Comparison of ENCODE assay signal across 16 cellular contexts in genomic region chr2:162067596-162067995, GRCh38. TPM values are rescaled to one million over a fixed set of nuclear protein-coding genes. Genes with fewer than 3 reads are reported as not detected.
DNase-seq lines count a peak whose midpoint lies in the region; ATAC-seq and TF ChIP-seq lines count a peak whose summit lies in the region.
"Had no signal": no experiment of that assay in that cellular context is flagged by ENCODE, and none has a peak within 500 bp of the region (broad histone marks: within the 10 kb centered on the region; RNA-seq: fewer than 3 reads in every experiment).

No MANE protein-coding gene starts in this region.

- H3K4me1 ChIP-seq in DND-41 (ENCODE audit: insufficient read depth, low read length), result peaks cover 95% of the 10 kb centered on the region
- peaks cover 42% of the 10 kb centered on the region for H3K4me1 ChIP-seq in PC-3 (ENCODE audit: insufficient read depth, low read length)
- H3K4me1 ChIP-seq in PC-9 (replicated peaks; ENCODE audit: insufficient read depth), result no peaks in the 10 kb centered on the region

- POLR2A ChIA-PET in PC-3 (lab: Charles Lee; ENCODE audit: unreplicated experiment), result interaction anchor here (0.6 kb wide), 1 partner anchor 656 kb away, joined by 3 read pairs; no protein-coding TSS in a partner anchor
- POLR2A ChIA-PET in PC-9 (lab: Charles Lee; ENCODE audit: unreplicated experiment), result no interaction called here

- H3K9me2 ChIP-seq in PC-3 (replicated peaks; ENCODE audit: low read length) (no peaks in the 10 kb centered on the region), PC-9 (ENCODE audit: insufficient read depth) (no peaks in the 10 kb centered on the region)

- H3K9me3 ChIP-seq in DND-41 (ENCODE audit: insufficient read depth, low read length, severe bottlenecking), result no peaks in the 10 kb centered on the region
- H3K9me3 ChIP-seq in PC-3 (ENCODE audit: low read length), result no peaks in the 10 kb centered on the region
- no peaks in the 10 kb centered on the region for H3K9me3 ChIP-seq in PC-9 (ENCODE audit: insufficient read depth, low read depth)
- H3K9me3 ChIP-seq: A549 had no signal

- ATAC-seq in DND-41 (ENCODE audit: insufficient read depth, low read depth), result no peak
- ATAC-seq in PC-3, result peak; percentile 44
- no peak for ATAC-seq in stimulated activated naive B cell treated with anti-CD40 and anti-IgM and Interleukin-4, amounts not matched to agents 10 μg/mL and 1 μg/mL and 100 μg/mL, for 72 hours (replicated peaks)
- no peak for ATAC-seq in GM18873 (IDR thresholded peaks at IDR 0.05; ENCODE audit: low FRiP score, unreplicated experiment)
- no peak for ATAC-seq in HG03442 (IDR thresholded peaks at IDR 0.05; ENCODE audit: unreplicated experiment)
- ATAC-seq: A549, Right ventricle myocardium inferior, SK-N-SH treated with all-trans-retinoic acid at 6 μM for 48 hours had no signal

- no peaks in the 10 kb centered on the region for H3K9me3 Mint-ChIP-seq in stimulated activated naive B cell treated with anti-CD40 and anti-IgM and Interleukin-4, amounts not matched to agents 10 μg/mL and 1 μg/mL and 100 μg/mL, for 72 hours
- H3K9me3 Mint-ChIP-seq: CD4-positive, CD25-positive, alpha-beta regulatory T cell had no signal

- H3K9ac ChIP-seq in DND-41 (ENCODE audit: low read depth, low read length), result no peak overlapping the region
- H3K9ac ChIP-seq in PC-3 (ENCODE audit: low read length), result peak overlapping the region; percentile 19; the same call in 1 of the 2 replicates

- H3K4me2 ChIP-seq in DND-41 (ENCODE audit: insufficient read depth, low read length), result peak overlapping the region; percentile 70; the same call in 1 of the 2 replicates
- H3K4me2 ChIP-seq in PC-3 (ENCODE audit: low read length), result peak overlapping the region; percentile 31; the same call in 1 of the 2 replicates
- no peak overlapping the region for H3K4me2 ChIP-seq in PC-9
- H3K4me2 ChIP-seq: A549 had no signal

- H3K79me2 ChIP-seq in DND-41 (ENCODE audit: insufficient read depth, low read length), result peaks cover 100% of the 10 kb centered on the region
- 0 out of 2 replicates have a peak, but pooled peaks cover 3% of the 10 kb centered on the region for H3K79me2 ChIP-seq in PC-3 (ENCODE audit: low read length)
- H3K79me2 ChIP-seq in PC-9 (ENCODE audit: low read depth), result no peaks in the 10 kb centered on the region

- H3K27me3 ChIP-seq in DND-41 (ENCODE audit: insufficient read depth, low read length, poor library complexity) (no peaks in the 10 kb centered on the region), PC-3 (ENCODE audit: low read length) (no peaks in the 10 kb centered on the region), PC-9 (ENCODE audit: insufficient read depth, low read depth) (no peaks in the 10 kb centered on the region)

- intact Hi-C loops in PC-3 (cut with micrococcal nuclease) (loop anchor here (2.0 kb wide), 1 partner anchor 39 kb away; no protein-coding TSS in a partner anchor), PC-9 (cut with micrococcal nuclease; ENCODE audit: unreplicated experiment) (no loop called here)

- H3K36me3 Mint-ChIP-seq in stimulated activated naive B cell treated with anti-CD40 and anti-IgM and Interleukin-4, amounts not matched to agents 10 μg/mL and 1 μg/mL and 100 μg/mL, for 72 hours, result no peaks in the 10 kb centered on the region

- no peak overlapping the region for H3K4me3 Mint-ChIP-seq in stimulated activated naive B cell treated with anti-CD40 and anti-IgM and Interleukin-4, amounts not matched to agents 10 μg/mL and 1 μg/mL and 100 μg/mL, for 72 hours

- H3K4me3 ChIP-seq in DND-41 (ENCODE audit: low read depth in 1 of 2, low read length in 2 of 2), result no peak overlapping the region
- H3K4me3 ChIP-seq in PC-3 (ENCODE audit: low read length), result no peak overlapping the region
- H3K4me3 ChIP-seq in PC-9, result no peak overlapping the region
- H3K4me3 ChIP-seq: A549 had no signal

- H4K20me1 ChIP-seq in DND-41 (ENCODE audit: insufficient read depth, low read length) (peaks cover 12% of the 10 kb centered on the region; the same call in 1 of the 2 replicates), PC-3 (ENCODE audit: low read length) (no peaks in the 10 kb centered on the region), PC-9 (ENCODE audit: insufficient read depth) (no peaks in the 10 kb centered on the region)

- CTCF ChIA-PET in PC-3 (lab: Charles Lee) (interaction anchor here (0.6 kb wide), 1 partner anchor 24 kb away, joined by 3 read pairs; no protein-coding TSS in a partner anchor), PC-9 (lab: Charles Lee) (no interaction called here)

- BruUV-seq in PC-3 (replicated peaks; lab: Mats Ljungman, UMichigan) (no TSS peak), PC-9 (replicated peaks; lab: Mats Ljungman, UMichigan) (no TSS peak)

- H3K27ac Mint-ChIP-seq in stimulated activated naive B cell treated with anti-CD40 and anti-IgM and Interleukin-4, amounts not matched to agents 10 μg/mL and 1 μg/mL and 100 μg/mL, for 72 hours, result no peak overlapping the region

- peaks cover 15 to 17% of the 10 kb centered on the region in 2 donors for H3K4me1 Mint-ChIP-seq in stimulated activated naive B cell treated with anti-CD40 and anti-IgM and Interleukin-4, amounts not matched to agents 10 μg/mL and 1 μg/mL and 100 μg/mL, for 72 hours

- no peak for TF ChIP-seq CTCF in 22Rv1 (IDR thresholded peaks at IDR 0.05)
- TF ChIP-seq CTCF in DND-41 (IDR thresholded peaks at IDR 0.05; ENCODE audit: borderline replicate concordance, extremely low read depth, low read length, poor library complexity, severe bottlenecking), result no peak
- TF ChIP-seq CTCF in PC-3 (conservative IDR thresholded peaks at IDR 0.05; ENCODE audit: low read depth, low read length), result no peak
- no peak for TF ChIP-seq CTCF in PC-9 (conservative IDR thresholded peaks at IDR 0.05)

- no peak for DNase-seq in DND-41
- peak; percentile 54 for DNase-seq in PC-3
- DNase-seq in kidney tubule cell (ENCODE audit: low spot score), result peak; percentile 76
- no peak for DNase-seq in stimulated activated naive B cell treated with anti-CD40 and anti-IgM and Interleukin-4, amounts not matched to agents 10 μg/mL and 1 μg/mL and 100 μg/mL, for 72 hours
- no peak for DNase-seq in PC-9
- DNase-seq: CD4-positive, CD25-positive, alpha-beta regulatory T cell; NCI-H1092; NCI-H226; NCI-H526 had no signal

- H2AFZ ChIP-seq in DND-41 (ENCODE audit: low read depth, low read length), result no peak overlapping the region
- H2AFZ ChIP-seq in PC-3 (ENCODE audit: low read length), result no peak overlapping the region
- H2AFZ ChIP-seq in PC-9, result no peak overlapping the region

- peaks cover 10 to 13% of the 10 kb centered on the region in 2 donors for H3K27me3 Mint-ChIP-seq in stimulated activated naive B cell treated with anti-CD40 and anti-IgM and Interleukin-4, amounts not matched to agents 10 μg/mL and 1 μg/mL and 100 μg/mL, for 72 hours
- H3K27me3 Mint-ChIP-seq: CD4-positive, CD25-positive, alpha-beta regulatory T cell had no signal

- peak overlapping the region; percentile 60 for H3K27ac ChIP-seq in 22Rv1
- no peak overlapping the region for H3K27ac ChIP-seq in DND-41 (ENCODE audit: low read length)
- H3K27ac ChIP-seq in PC-3 (ENCODE audit: low read length), result peak overlapping the region; percentile 68
- no peak overlapping the region for H3K27ac ChIP-seq in PC-9
- H3K27ac ChIP-seq: A549 had no signal

- H3K36me3 ChIP-seq in DND-41 (ENCODE audit: insufficient read depth, low read length), result peaks cover 78% of the 10 kb centered on the region
- H3K36me3 ChIP-seq in PC-3 (ENCODE audit: low read depth, low read length), result no peaks in the 10 kb centered on the region
- H3K36me3 ChIP-seq in PC-9 (ENCODE audit: low read depth), result no peaks in the 10 kb centered on the region

- H3F3A ChIP-seq in PC-3 (ENCODE audit: low read length, unreplicated experiment) (no peaks in the 10 kb centered on the region), PC-9 (ENCODE audit: insufficient read depth, low read depth) (no peaks in the 10 kb centered on the region)

RNA-seq across cellular contexts. Expression of gene DPP4, which starts 6.4 kb away (rescaled TPM):
- total RNA-seq in PC-3 (2014; rRNA removed) (14.8 and 23.3 TPM in 2 replicates), PC-9 (2021) (0.35 and 0.48 TPM in 2 replicates)
- total RNA-seq: HT1080 had no signal

Comparison
In these comparisons a context has a peak if more than half of its experiments do, and no peak if none do; other contexts are left out.
1. H3K27ac ChIP-seq: peak in 22Rv1 (single experiment) and PC-3 (single experiment); none in DND-41 (single experiment) and PC-9 (single experiment).
2. DNase-seq: peak in PC-3 (single experiment) and kidney tubule cell (single experiment); none in DND-41 (single experiment), stimulated activated naive B cell treated with anti-CD40 and anti-IgM and Interleukin-4, amounts not matched to agents 10 μg/mL and 1 μg/mL and 100 μg/mL, for 72 hours (single experiment) and PC-9 (0 of 2).
3. RNA of gene DPP4, which starts 6.4 kb away (total RNA-seq): 14.8 to 23.3 TPM in PC-3; 0.35 to 0.48 TPM in PC-9; every median in the first group is over 10 times any median in the second.